2 cellular contexts compared by ENCODE assay signal in the genomic region with DNA sequence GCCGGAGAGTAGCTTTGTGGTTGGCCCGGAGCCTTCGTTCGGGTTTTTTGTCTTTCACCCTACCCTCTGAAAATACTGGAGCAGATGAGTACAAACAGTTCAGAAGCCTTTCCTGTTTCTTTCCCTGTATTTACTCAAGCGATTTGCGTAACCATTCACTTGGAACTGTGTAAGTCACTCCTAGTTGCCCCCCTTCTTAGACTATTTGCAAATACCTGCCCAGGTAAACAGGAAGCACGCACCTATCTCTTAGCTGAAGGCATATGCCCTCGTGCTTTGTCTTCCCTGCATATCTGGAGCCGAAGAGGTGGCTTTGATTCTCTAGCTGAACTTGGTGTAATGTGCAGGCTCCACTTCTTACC.
TF ChIP-seq lines count a peak whose summit lies in the region.

No MANE protein-coding gene starts in this region.

TF ChIP-seq in neural cell, 6 proteins besides CTCF, POLR2A, EP300 and RAD21 (continued from another document):
- no peak for TF ChIP-seq SMC3 (conservative IDR thresholded peaks at IDR 0.05; ENCODE audit: poor library complexity)

TF ChIP-seq in SK-N-SH treated with all-trans-retinoic acid at 6 μM for 48 hours, 23 proteins besides CTCF, POLR2A, EP300 and RAD21 (continued from another document):
- no peak for TF ChIP-seq ZNF8 (CRISPR knock-in tag; IDR thresholded peaks at IDR 0.05)
